Comparison of ENCODE assay signal across 1 cellular context in genomic region chr16:4659363-4660353, GRCh38.
TF ChIP-seq lines count a peak whose summit lies in the region.

No MANE protein-coding gene starts in this region.

TF ChIP-seq in SK-N-SH treated with all-trans-retinoic acid at 6 μM for 48 hours, 23 proteins besides CTCF, POLR2A, EP300 and RAD21 (continued from another document):
- TF ChIP-seq POU6F1 (CRISPR knock-in tag; IDR thresholded peaks at IDR 0.05; ENCODE audit: borderline replicate concordance, low read depth) (no peak), CSRNP3 (CRISPR knock-in tag; IDR thresholded peaks at IDR 0.05) (no peak), GLIS3 (CRISPR knock-in tag; IDR thresholded peaks at IDR 0.05) (no peak)
